In the genomic region with DNA sequence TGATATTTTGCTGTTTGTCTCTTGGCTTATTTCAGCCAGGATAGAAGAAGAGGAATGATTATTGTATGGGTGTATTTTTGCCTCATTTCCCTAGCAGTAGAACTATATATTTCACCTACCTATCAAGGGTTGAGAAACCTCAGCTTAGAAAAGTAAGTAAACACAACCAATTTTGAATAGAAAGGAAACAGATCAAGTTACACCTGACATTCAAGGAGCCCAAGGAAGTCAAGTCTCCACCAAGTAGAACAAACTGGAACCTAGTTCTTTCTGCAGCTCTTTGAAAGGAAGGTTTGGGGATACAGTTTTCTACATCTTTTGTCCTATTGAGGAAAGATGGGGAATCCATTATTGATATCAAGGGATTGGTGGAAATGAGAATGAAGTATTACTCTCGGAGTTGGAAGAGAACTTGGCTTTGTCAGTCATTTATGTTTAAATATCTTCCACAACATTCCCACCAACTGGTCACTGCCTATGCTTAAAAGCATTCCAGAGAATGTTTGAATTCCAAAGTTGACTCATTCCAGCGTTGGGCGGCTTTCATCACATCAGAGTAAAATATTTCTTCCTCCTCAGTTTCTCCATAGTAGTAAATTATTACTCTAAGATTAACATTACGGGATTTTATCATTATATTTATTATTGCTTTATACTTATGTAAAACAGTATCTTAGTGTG, we compare ENCODE assay signal across 17 cellular contexts.
DNase-seq lines count a peak whose midpoint lies in the region; ATAC-seq and TF ChIP-seq lines count a peak whose summit lies in the region.
"Had no signal": no experiment of that assay in that cellular context is flagged by ENCODE, and none has a peak within 500 bp of the region (broad histone marks: within the 10 kb centered on the region; RNA-seq: fewer than 3 reads in every experiment).

No MANE protein-coding gene starts in this region.

- peak overlapping the region; percentile 8 for H3K4me2 ChIP-seq in mammary epithelial cell (ENCODE audit: insufficient read depth, low read depth, low read length)
- H3K4me2 ChIP-seq in mesendoderm (ENCODE audit: low read length), result no peak overlapping the region

- no peak overlapping the region for H3K27ac ChIP-seq in mammary epithelial cell (ENCODE audit: insufficient read depth, low read depth, low read length)
- H3K27ac ChIP-seq in mesendoderm (ENCODE audit: low read depth, low read length), result no peak overlapping the region
- H3K27ac ChIP-seq: parathyroid adenoma had no signal

- no peak overlapping the region for H2AFZ ChIP-seq in mammary epithelial cell (ENCODE audit: low read depth, low read length)
- H2AFZ ChIP-seq: parathyroid adenoma had no signal

- H2BK120ac ChIP-seq in mesendoderm (ENCODE audit: low read depth, low read length), result no peak overlapping the region

- H3K4ac ChIP-seq in mesendoderm (ENCODE audit: low read depth, low read length), result no peak overlapping the region

- DNase-seq in AG20443 (ENCODE audit: low spot score) (peak; percentile 14), HT1080 (ENCODE audit: low read depth) (peak; percentile 50), mammary epithelial cell (no peak), mesendoderm (peak; percentile 71), NCI-H146 (lab: John Stamatoyannopoulos, UW) (no peak), NCI-H1436 treated with DMSO at 0.1 percent for 48 hours (lab: John Stamatoyannopoulos, UW) (no peak)
- DNase-seq: activated CD4-positive, alpha-beta T cell treated with anti-CD3 and anti-CD28 coated beads for 36 hours; activated T-cell treated with anti-CD3 and anti-CD28 coated beads, Interleukin-2, amount 50 U/mL, for 4 hours; C1 segment of cervical spinal cord; MM.1S; NCI-H2107; stimulated activated CD4-positive, alpha-beta T cell treated with anti-CD3 and anti-CD28 coated beads, Interleukin-2, amount 100 ng/mL, for 24 hours; T-helper 1 cell had no signal

- H3K36me3 ChIP-seq in mammary epithelial cell (ENCODE audit: insufficient read depth, low read length) (no peaks in the 10 kb centered on the region), mesendoderm (ENCODE audit: control insufficient read depth, insufficient read depth, low read length) (no peaks in the 10 kb centered on the region)

- H3K9ac ChIP-seq in mammary epithelial cell (ENCODE audit: insufficient read depth, low read length) (no peak overlapping the region), mesendoderm (ENCODE audit: low read length) (no peak overlapping the region)
- H3K9ac ChIP-seq: parathyroid adenoma had no signal

- H3K4me3 ChIP-seq in mammary epithelial cell (replicated peaks in 1 of 3; ENCODE audit: insufficient read depth in 1 of 3, low read depth in 2 of 3, low read length in 3 of 3) (no peak overlapping the region), mesendoderm (ENCODE audit: low read length) (no peak overlapping the region)

- no peaks in the 10 kb centered on the region for H3K79me1 ChIP-seq in mesendoderm (ENCODE audit: low read length)

- no peak overlapping the region for H3K18ac ChIP-seq in mesendoderm (ENCODE audit: low read length)

- no peak for ATAC-seq in GM21529 (IDR thresholded peaks at IDR 0.05; ENCODE audit: unreplicated experiment)
- ATAC-seq in HG03139 (IDR thresholded peaks at IDR 0.05; ENCODE audit: unreplicated experiment), result no peak
- ATAC-seq: activated CD4-positive, alpha-beta T cell treated with anti-CD3 and anti-CD28 coated beads for 36 hours; activated T-cell treated with anti-CD3 and anti-CD28 coated beads, Interleukin-2, amount 50 U/mL, for 4 hours; stimulated activated effector memory CD8-positive, alpha-beta T cell treated with anti-CD3 and anti-CD28 coated beads, Interleukin-12 subunit alpha, Interleukin-12 subunit beta, amount 100 ng/mL, for 72 hours had no signal

- intact Hi-C loops in mammary epithelial cell (cut with micrococcal nuclease), result no loop called here

- no peak overlapping the region for H3K56ac ChIP-seq in mesendoderm (ENCODE audit: low read length)

- no peak overlapping the region for H4K8ac ChIP-seq in mesendoderm (ENCODE audit: low read depth, low read length)

- H3K27me3 ChIP-seq in mammary epithelial cell (ENCODE audit: insufficient read depth, low read length) (no peaks in the 10 kb centered on the region), mesendoderm (ENCODE audit: insufficient read depth, low read length, poor library complexity) (no peaks in the 10 kb centered on the region)

- H3K79me2 ChIP-seq in mammary epithelial cell (ENCODE audit: insufficient read depth, low read length) (no peaks in the 10 kb centered on the region), mesendoderm (ENCODE audit: control insufficient read depth, insufficient read depth, low read length) (no peaks in the 10 kb centered on the region)
- H3K79me2 ChIP-seq: parathyroid adenoma had no signal

- WGBS in mammary epithelial cell (ENCODE audit: low coverage, missing lambda C conversion rate), result 26% methylated on average over 4 of the region's 4 CpGs
- no CpG with 5 or more reads among the region's 4 CpGs for WGBS in mesendoderm (ENCODE audit: extremely low coverage, insufficient coverage, low lambda C conversion rate)

- CTCF ChIA-PET in mammary epithelial cell (lab: Charles Lee; ENCODE audit: low non-redundant PET), result no interaction called here

- H3K4me1 ChIP-seq in mammary epithelial cell (ENCODE audit: insufficient read depth, low read length) (peaks cover 3% of the 10 kb centered on the region), mesendoderm (ENCODE audit: control insufficient read depth, low read depth, low read length) (no peaks in the 10 kb centered on the region)
- H3K4me1 ChIP-seq: parathyroid adenoma had no signal

- no peak for TF ChIP-seq CTCF in mammary epithelial cell (conservative IDR thresholded peaks at IDR 0.05 in 1 of 2, IDR thresholded peaks at IDR 0.05 in 1 of 2; ENCODE audit: extremely low read depth in 1 of 2, insufficient read depth in 1 of 2, low read depth in 1 of 2, low read length in 2 of 2)

- no peak overlapping the region for H4K5ac ChIP-seq in mesendoderm (ENCODE audit: low read length)

- no TSS peak for BruUV-seq in mammary epithelial cell (replicated peaks; lab: Mats Ljungman, UMichigan)

- no peaks in the 10 kb centered on the region for H4K20me1 ChIP-seq in mammary epithelial cell (ENCODE audit: insufficient read depth, low read length)

- in situ Hi-C loops in mammary epithelial cell (cut with MboI; ENCODE audit: low sequenced_read_pairs in 2 of 2), result no loop called here

- no peaks in the 10 kb centered on the region for H3K9me3 ChIP-seq in mammary epithelial cell (replicated peaks; ENCODE audit: insufficient read depth, low read length)

- dilution Hi-C loops in mammary epithelial cell (cut with HindIII; ENCODE audit: low sequenced_read_pairs), result no loop called here

- H2BK5ac ChIP-seq in mesendoderm (ENCODE audit: low read length), result no peak overlapping the region

- no peak overlapping the region for H3K23ac ChIP-seq in mesendoderm (ENCODE audit: low read length)

- no peak overlapping the region for H2AK5ac ChIP-seq in mesendoderm (ENCODE audit: low read length)

- H2BK15ac ChIP-seq in mesendoderm (replicated peaks; ENCODE audit: low read depth), result no peak overlapping the region

Comparison
In these comparisons a context has a peak if more than half of its experiments do, and no peak if none do; other contexts are left out.
1. DNase-seq: peak in AG20443 (single experiment), HT1080 (single experiment) and mesendoderm (single experiment); none in mammary epithelial cell (single experiment), NCI-H146 (single experiment) and NCI-H1436 treated with DMSO at 0.1 percent for 48 hours (single experiment).